Comparison of ENCODE assay signal across 15 cellular contexts in genomic region chr18:33034212-33034611, GRCh38.
DNase-seq lines count a peak whose midpoint lies in the region; ATAC-seq and TF ChIP-seq lines count a peak whose summit lies in the region.
"Had no signal": no experiment of that assay in that cellular context is flagged by ENCODE, and none has a peak within 500 bp of the region (broad histone marks: within the 10 kb centered on the region; RNA-seq: fewer than 3 reads in every experiment).

No MANE protein-coding gene starts in this region.

- no peak overlapping the region for H4K8ac ChIP-seq in mesenchymal stem cell (ENCODE audit: low read length)

- ATAC-seq in right lobe of liver (no peak), heart left ventricle (no peak), left lung (no peak), left lobe of liver (no peak)
- ATAC-seq: HCT116 had no signal

- no peaks in the 10 kb centered on the region for H3K4me1 ChIP-seq in liver (ENCODE audit: control insufficient read depth in 4 of 4, insufficient read depth in 4 of 4, low read length in 3 of 4)
- no peaks in the 10 kb centered on the region for H3K4me1 ChIP-seq in right lobe of liver
- H3K4me1 ChIP-seq in mesenchymal stem cell (ENCODE audit: control insufficient read depth, insufficient read depth, low read depth, low read length), result no peaks in the 10 kb centered on the region
- H3K4me1 ChIP-seq in heart left ventricle, result no peaks in the 10 kb centered on the region
- no peaks in the 10 kb centered on the region for H3K4me1 ChIP-seq in left lung
- H3K4me1 ChIP-seq: BLaER1 had no signal

- H3K27me3 ChIP-seq in liver (ENCODE audit: control insufficient read depth in 4 of 4, insufficient read depth in 4 of 4, low read length in 3 of 4), result no peaks in the 10 kb centered on the region
- H3K27me3 ChIP-seq in right lobe of liver, result no peaks in the 10 kb centered on the region
- H3K27me3 ChIP-seq in mesenchymal stem cell (ENCODE audit: control insufficient read depth in 1 of 2, insufficient read depth in 1 of 2, low read length in 2 of 2), result no peaks in the 10 kb centered on the region
- H3K27me3 ChIP-seq in heart left ventricle, result no peaks in the 10 kb centered on the region
- H3K27me3 ChIP-seq in left lung, result no peaks in the 10 kb centered on the region
- H3K27me3 ChIP-seq: BLaER1 had no signal

- no peak overlapping the region for H3K4me3 ChIP-seq in liver (ENCODE audit: low read depth in 1 of 3, low read length in 3 of 3)
- no peak overlapping the region for H3K4me3 ChIP-seq in right lobe of liver
- H3K4me3 ChIP-seq in fibroblast of villous mesenchyme (ENCODE audit: low read depth, low read length), result no peak overlapping the region
- no peak overlapping the region for H3K4me3 ChIP-seq in mesenchymal stem cell (ENCODE audit: insufficient read depth in 1 of 2, low read depth in 1 of 2, low read length in 2 of 2)
- H3K4me3 ChIP-seq in heart left ventricle, result no peak overlapping the region
- H3K4me3 ChIP-seq in left lung, result no peak overlapping the region
- H3K4me3 ChIP-seq: BLaER1 had no signal

- no peak overlapping the region for H3K27ac ChIP-seq in liver (ENCODE audit: low read depth in 1 of 2, low read length in 2 of 2)
- no peak overlapping the region for H3K27ac ChIP-seq in right lobe of liver
- H3K27ac ChIP-seq in mesenchymal stem cell (ENCODE audit: low read length, poor library complexity, severe bottlenecking), result no peak overlapping the region
- no peak overlapping the region for H3K27ac ChIP-seq in heart left ventricle
- H3K27ac ChIP-seq in left lung, result no peak overlapping the region
- H3K27ac ChIP-seq: BLaER1 had no signal

- H3K79me1 ChIP-seq in mesenchymal stem cell (replicated peaks; ENCODE audit: low read length, poor library complexity, severe bottlenecking), result no peaks in the 10 kb centered on the region

- no peak overlapping the region for H2AFZ ChIP-seq in mesenchymal stem cell (ENCODE audit: low read depth, low read length)

- H3K36me3 ChIP-seq in liver (ENCODE audit: control insufficient read depth in 4 of 4, insufficient read depth in 3 of 4, low read depth in 1 of 4, low read length in 3 of 4), result no peaks in the 10 kb centered on the region
- H3K36me3 ChIP-seq in right lobe of liver, result no peaks in the 10 kb centered on the region
- no peaks in the 10 kb centered on the region for H3K36me3 ChIP-seq in mesenchymal stem cell (ENCODE audit: control insufficient read depth in 1 of 2, insufficient read depth in 2 of 2, low read depth in 1 of 2, low read length in 2 of 2)
- H3K36me3 ChIP-seq in heart left ventricle, result no peaks in the 10 kb centered on the region
- no peaks in the 10 kb centered on the region for H3K36me3 ChIP-seq in left lung
- H3K36me3 ChIP-seq: BLaER1 had no signal

- TF ChIP-seq RAD21 in liver (IDR thresholded peaks at IDR 0.05), result no peak

- H2BK15ac ChIP-seq in mesenchymal stem cell (ENCODE audit: low read depth, poor library complexity, severe bottlenecking), result no peak overlapping the region

- H3K18ac ChIP-seq in mesenchymal stem cell (ENCODE audit: low read depth in 1 of 2, low read length in 2 of 2), result peak overlapping the region; percentile 9 to 70

- no peak overlapping the region for H2BK120ac ChIP-seq in mesenchymal stem cell (ENCODE audit: low read depth, low read length)

- H3K9me3 ChIP-seq in liver (ENCODE audit: control insufficient read depth in 4 of 4, low read length in 3 of 4) (no peaks in the 10 kb centered on the region), right lobe of liver (no peaks in the 10 kb centered on the region), mesenchymal stem cell (ENCODE audit: control insufficient read depth, low read length) (peaks cover 8% of the 10 kb centered on the region), heart left ventricle (peaks cover 0 to 5% (median 0%) of the 10 kb centered on the region in 12 donors), left lung (peaks cover 0 to 2% of the 10 kb centered on the region in 2 donors)
- H3K9me3 ChIP-seq: BLaER1 had no signal

- no peak overlapping the region for H3K4me2 ChIP-seq in mesenchymal stem cell (ENCODE audit: low read length, poor library complexity, severe bottlenecking)
- H3K4me2 ChIP-seq: BLaER1 had no signal

- H3K9ac ChIP-seq in liver (ENCODE audit: low read depth in 1 of 2, low read length in 2 of 2) (no peak overlapping the region), mesenchymal stem cell (ENCODE audit: low read length) (no peak overlapping the region)
- H3K9ac ChIP-seq: BLaER1 had no signal

- no peak overlapping the region for H3K4ac ChIP-seq in mesenchymal stem cell (ENCODE audit: low read depth in 1 of 2, low read length in 2 of 2)

- H2AK5ac ChIP-seq in mesenchymal stem cell (ENCODE audit: low read length, severe bottlenecking), result no peak overlapping the region

- no peak overlapping the region for H4K91ac ChIP-seq in mesenchymal stem cell (ENCODE audit: low read length)

- H3K14ac ChIP-seq in mesenchymal stem cell (ENCODE audit: low read length in 2 of 2), result no peak overlapping the region

- H3K23ac ChIP-seq in mesenchymal stem cell (ENCODE audit: low read length in 2 of 2), result no peak overlapping the region

- TF ChIP-seq CTCF in liver (IDR thresholded peaks at IDR 0.05; ENCODE audit: low read depth, low read length, missing input control) (no peak), right lobe of liver (IDR thresholded peaks at IDR 0.05) (no peak), fibroblast of villous mesenchyme (IDR thresholded peaks at IDR 0.05; ENCODE audit: insufficient read depth, low read depth, low read length) (no peak), heart left ventricle (IDR thresholded peaks at IDR 0.05) (no peak), left lung (IDR thresholded peaks at IDR 0.05) (no peak)

- H2BK5ac ChIP-seq in mesenchymal stem cell (ENCODE audit: low read depth, low read length, poor library complexity, severe bottlenecking), result no peak overlapping the region

- no peak for DNase-seq in right lobe of liver
- DNase-seq in fibroblast of villous mesenchyme (ENCODE audit: low read depth), result peak; percentile 51
- DNase-seq in mesenchymal stem cell, result peak; percentile 66
- no peak for DNase-seq in heart left ventricle
- no peak for DNase-seq in left lung
- DNase-seq in left lobe of liver (ENCODE audit: low spot score), result no peak
- DNase-seq: 8988T; CD4-positive, alpha-beta memory T cell; DMS79 treated with DMSO at 0.1 percent for 48 hours; GF-D8; GOT3; H7 had no signal

- intact Hi-C loops in right lobe of liver (cut with DNase I) (no loop called here), heart left ventricle (cut with DNase I) (no loop called here), left lung (cut with DNase I) (no loop called here)

- TF ChIP-seq POLR2A in right lobe of liver (IDR thresholded peaks at IDR 0.05), result no peak
- no peak for TF ChIP-seq POLR2A in heart left ventricle (IDR thresholded peaks at IDR 0.05)

- no peak overlapping the region for H2BK12ac ChIP-seq in mesenchymal stem cell (ENCODE audit: low read length in 2 of 2)

TF ChIP-seq in liver, 16 proteins besides CTCF, POLR2A, EP300 and RAD21:
- TF ChIP-seq NR2F2 (IDR thresholded peaks at IDR 0.05) (peak; percentile 20), EGR1 (IDR thresholded peaks at IDR 0.05; ENCODE audit: low read depth in 2 of 2) (no peak), RXRA (IDR thresholded peaks at IDR 0.05) (peak in 1 of 2 donors; percentile 20)

Comparison
In these comparisons a context has a peak if more than half of its experiments do, and no peak if none do; other contexts are left out.
1. DNase-seq: peak in fibroblast of villous mesenchyme (single experiment) and mesenchymal stem cell (single experiment); none in right lobe of liver (0 of 3), heart left ventricle (0 of 5), left lung (0 of 2) and left lobe of liver (single experiment).